Comparison of ENCODE assay signal across 15 cellular contexts in genomic region chr4:5118091-5118786, GRCh38.
DNase-seq lines count a peak whose midpoint lies in the region; TF ChIP-seq lines count a peak whose summit lies in the region.
"Had no signal": no experiment of that assay in that cellular context is flagged by ENCODE, and none has a peak within 500 bp of the region (broad histone marks: within the 10 kb centered on the region; RNA-seq: fewer than 3 reads in every experiment).

No MANE protein-coding gene starts in this region.

- no peak overlapping the region for H3K4me3 Mint-ChIP-seq in endodermal cell
- H3K4me3 Mint-ChIP-seq: CD4-positive, alpha-beta T cell had no signal

- intact Hi-C loops in ascending aorta (cut with DNase I), result no loop called here

- peak overlapping the region; percentile 27 for H3K27ac Mint-ChIP-seq in endodermal cell
- H3K27ac Mint-ChIP-seq: CD4-positive, alpha-beta T cell had no signal

- no peaks in the 10 kb centered on the region for H3K27me3 ChIP-seq in endodermal cell (ENCODE audit: control insufficient read depth, insufficient read depth, low read length, poor library complexity, severe bottlenecking)
- no peaks in the 10 kb centered on the region for H3K27me3 ChIP-seq in ascending aorta
- H3K27me3 ChIP-seq: BE2C had no signal

- no peak overlapping the region for H3K27ac ChIP-seq in endodermal cell (ENCODE audit: low read depth, low read length)
- H3K27ac ChIP-seq in ascending aorta, result no peak overlapping the region
- H3K27ac ChIP-seq: PC-9 had no signal

- H3K9me3 ChIP-seq in endodermal cell (ENCODE audit: control insufficient read depth, low read length) (peaks cover 5% of the 10 kb centered on the region), ascending aorta (no peaks in the 10 kb centered on the region)
- H3K9me3 ChIP-seq: BE2C had no signal

- WGBS in endodermal cell (ENCODE audit: insufficient coverage in 1 of 2, insufficient read length in 1 of 2), 2 experiments, result 90 to 92% methylated on average over 5 to 6 of the region's 6 CpGs

- H3K4me3 ChIP-seq in endodermal cell (ENCODE audit: low read length) (no peak overlapping the region), ascending aorta (no peak overlapping the region)
- H3K4me3 ChIP-seq: PC-9 had no signal

- H3K9me3 Mint-ChIP-seq in endodermal cell, result no peaks in the 10 kb centered on the region

- H3K9ac ChIP-seq in endodermal cell (ENCODE audit: extremely low read depth, low read length, poor library complexity, severe bottlenecking), result no peak overlapping the region

- TF ChIP-seq CTCF in endodermal cell (conservative IDR thresholded peaks at IDR 0.05) (no peak), ascending aorta (IDR thresholded peaks at IDR 0.05) (no peak)

- peaks cover 3% of the 10 kb centered on the region for H3K4me1 Mint-ChIP-seq in endodermal cell

- H3K36me3 ChIP-seq in endodermal cell (ENCODE audit: control insufficient read depth, insufficient read depth, low read length), result no peaks in the 10 kb centered on the region
- no peaks in the 10 kb centered on the region for H3K36me3 ChIP-seq in ascending aorta
- H3K36me3 ChIP-seq: BE2C had no signal

- H3K36me3 Mint-ChIP-seq in endodermal cell (ENCODE audit: low read depth), result no peaks in the 10 kb centered on the region

- no peaks in the 10 kb centered on the region for H3K4me1 ChIP-seq in endodermal cell (ENCODE audit: control insufficient read depth, insufficient read depth, low read length)
- no peaks in the 10 kb centered on the region for H3K4me1 ChIP-seq in ascending aorta
- H3K4me1 ChIP-seq: BE2C had no signal

- DNase-seq in EL (peak; percentile 18), M059J (ENCODE audit: low read depth) (peak; percentile 29), endodermal cell (no peak), renal cortical epithelial cell (ENCODE audit: low read depth) (peak; percentile 56), hepatic stellate cell (ENCODE audit: low spot score) (no peak), ascending aorta (ENCODE audit: low spot score in 2 of 2) (no peak), GM19240 (ENCODE audit: insufficient read length, low spot score) (no peak)
- DNase-seq: BE2C; CD4-positive, alpha-beta T cell; DMS153; NCI-H1105; NCI-H1694; NCI-H510A; NCI-H82; PC-9 had no signal

- H3K27me3 Mint-ChIP-seq in endodermal cell (ENCODE audit: insufficient read depth), result peaks cover 2% of the 10 kb centered on the region
- H3K27me3 Mint-ChIP-seq: CD4-positive, alpha-beta T cell had no signal

Comparison
In these comparisons a context has a peak if more than half of its experiments do, and no peak if none do; other contexts are left out.
1. DNase-seq: peak in EL (single experiment), M059J (single experiment) and renal cortical epithelial cell (single experiment); none in endodermal cell (single experiment), hepatic stellate cell (single experiment), ascending aorta (0 of 2) and GM19240 (single experiment).